7 cellular contexts compared by ENCODE assay signal in genomic region chr2:74527741-74528140, GRCh38. TPM values are rescaled to one million over a fixed set of nuclear protein-coding genes. Genes with fewer than 3 reads are reported as not detected.
DNase-seq lines count a peak whose midpoint lies in the region; ATAC-seq, FAIRE-seq and TF ChIP-seq lines count a peak whose summit lies in the region.
"Had no signal": no experiment of that assay in that cellular context is flagged by ENCODE, and none has a peak within 500 bp of the region (broad histone marks: within the 10 kb centered on the region; RNA-seq: fewer than 3 reads in every experiment).

No MANE protein-coding gene starts in this region.

- peaks cover 11% of the 10 kb centered on the region for H3K36me3 ChIP-seq in SU-DHL-6 (ENCODE audit: low read length)

- no peak for TF ChIP-seq POLR2A in A549 (IDR thresholded peaks at IDR 0.05; ENCODE audit: low read length)

- CTCF ChIA-PET in A549 (lab: Yijun Ruan, JAX) = interaction anchor here (0.5 to 2.4 kb wide), 3 partner anchors 44 to 704 kb away, joined by 3 to 10 read pairs (median 3); partner anchors contain the start of genes CCDC142 and TTC31

- H3K9me3 ChIP-seq in A549 (no peaks in the 10 kb centered on the region), SU-DHL-6 (ENCODE audit: insufficient read depth, low read length) (no peaks in the 10 kb centered on the region)

- no peak for TF ChIP-seq EP300 in A549 (IDR thresholded peaks at IDR 0.05)

- POLR2A ChIA-PET in A549 (lab: Yijun Ruan, JAX) = no interaction called here

- no peaks in the 10 kb centered on the region for H3K27me3 ChIP-seq in SU-DHL-6 (ENCODE audit: low read length)

- H3K79me2 ChIP-seq in SU-DHL-6 (ENCODE audit: insufficient read depth, low read length) = peaks cover 23% of the 10 kb centered on the region

- no peaks in the 10 kb centered on the region for H4K20me1 ChIP-seq in SU-DHL-6 (ENCODE audit: low read depth, low read length)

- H2AFZ ChIP-seq in SU-DHL-6 (ENCODE audit: low read depth, low read length, severe bottlenecking) = no peak overlapping the region

- H3K4me1 ChIP-seq in A549 = peaks cover 17% of the 10 kb centered on the region

- FAIRE-seq in A549 (lab: Jason Lieb, UNC) = no peak

- TF ChIP-seq RAD21 in A549 (conservative IDR thresholded peaks at IDR 0.05 in 1 of 2, IDR thresholded peaks at IDR 0.05 in 1 of 2) = no peak

- H3F3A ChIP-seq in SU-DHL-6 (ENCODE audit: insufficient read depth) = peaks cover 10% of the 10 kb centered on the region; the same call in 1 of the 2 replicates

- H3K4me2 ChIP-seq in A549 (peak overlapping the region; percentile 97), SU-DHL-6 (ENCODE audit: low read depth, low read length, poor library complexity, severe bottlenecking) (peak overlapping the region; percentile 83)

- no peaks in the 10 kb centered on the region for H3K9me2 ChIP-seq in SU-DHL-6 (replicated peaks; ENCODE audit: insufficient read depth, low read length)

- ATAC-seq in A549 (no peak), HG03442 (IDR thresholded peaks at IDR 0.05; ENCODE audit: unreplicated experiment) (no peak)

- 95% methylated on average over 9 of the region's 9 CpGs for WGBS in A549 (ENCODE audit: missing lambda C conversion rate)

- TF ChIP-seq CTCF in A549 (IDR thresholded peaks at IDR 0.05) = no peak
- no peak for TF ChIP-seq CTCF in SU-DHL-6 (IDR thresholded peaks at IDR 0.05; ENCODE audit: insufficient read depth, low read length, poor library complexity, severe bottlenecking)

- DNase-seq in A549 (ENCODE audit: low read depth in 1 of 2, low spot score in 1 of 2) (no peak), NCI-H82 (lab: John Stamatoyannopoulos, UW) (no peak)
- DNase-seq: hypothalamus, NCI-H187, SW 1271 had no signal

- peak overlapping the region; percentile 89; the same call in 1 of the 2 replicates for H3K9ac ChIP-seq in SU-DHL-6 (ENCODE audit: low read length)

- H3K27ac ChIP-seq in A549 = no peak overlapping the region
- H3K27ac ChIP-seq in SU-DHL-6 (ENCODE audit: low read depth, low read length) = no peak overlapping the region

- H3K4me3 ChIP-seq in A549 = no peak overlapping the region
- no peak overlapping the region for H3K4me3 ChIP-seq in SU-DHL-6 (ENCODE audit: insufficient read depth, low read length, poor library complexity, severe bottlenecking)

TF ChIP-seq in A549, 52 proteins besides CTCF, POLR2A, EP300 and RAD21:
- no peak for TF ChIP-seq HES2 (IDR thresholded peaks at IDR 0.05)
- no peak for TF ChIP-seq GATA3 (IDR thresholded peaks at IDR 0.05; ENCODE audit: borderline replicate concordance)
- TF ChIP-seq MAZ (IDR thresholded peaks at IDR 0.05; ENCODE audit: borderline replicate concordance, low read depth, low read length) = no peak
- no peak for TF ChIP-seq BCL3 (IDR thresholded peaks at IDR 0.05)
- TF ChIP-seq RFX5 (IDR thresholded peaks at IDR 0.05) = no peak
- no peak for TF ChIP-seq JUNB (IDR thresholded peaks at IDR 0.05)
- no peak for TF ChIP-seq HMGXB4 (CRISPR knock-in tag; IDR thresholded peaks at IDR 0.05; ENCODE audit: borderline replicate concordance)
- no peak for TF ChIP-seq FOSB (CRISPR knock-in tag; IDR thresholded peaks at IDR 0.05)
- TF ChIP-seq ZFP36 (IDR thresholded peaks at IDR 0.05; ENCODE audit: borderline replicate concordance, partially characterized antibody) = no peak
- TF ChIP-seq TP53 (CRISPR knock-in tag; IDR thresholded peaks at IDR 0.05) = no peak

RNA-seq across cellular contexts. Expression of gene DQX1, which starts 1.7 kb away (rescaled TPM):
- polyA plus RNA-seq in A549 (2011; rRNA removed) (0.39 and 0.42 TPM in 2 replicates), A549 (2017; fragmentation: RNase III; extraction: RNeasy Plus Mini Kit Qiagen cat#74134 plus additional on column Dnase treatment) (0.09 to 0.21 TPM (median 0.15 TPM) in 3 replicates)
- 0.25 and 0.27 TPM in 2 replicates for polyA plus RNA-seq in A549 (2012; cell fraction: cytosol; rRNA removed)
- 1.8 and 2.2 TPM in 2 replicates for polyA plus RNA-seq in A549 (2012; cell fraction: nucleus; rRNA removed)
- 0.21 and 0.63 TPM in 2 replicates for polyA minus RNA-seq in A549 (2011; rRNA and poly(A)+ RNA removed)

RNA-seq across cellular contexts. Expression of gene AUP1, which starts 1.8 kb away (rescaled TPM):
- polyA plus RNA-seq in A549 (2011; rRNA removed) = 129 and 181 TPM in 2 replicates
- 262 and 310 TPM in 2 replicates for polyA plus RNA-seq in A549 (2012; cell fraction: cytosol; rRNA removed)
- 733 and 769 TPM in 2 replicates for polyA plus RNA-seq in A549 (2012; cell fraction: nucleus; rRNA removed)
- polyA plus RNA-seq in A549 (2017; fragmentation: RNase III; extraction: RNeasy Plus Mini Kit Qiagen cat#74134 plus additional on column Dnase treatment) = 160 to 164 TPM (median 163 TPM) in 3 replicates
- 182 and 216 TPM in 2 replicates for polyA minus RNA-seq in A549 (2011; rRNA and poly(A)+ RNA removed)

RNA-seq across cellular contexts. Expression of gene HTRA2, which starts 2.0 kb away (rescaled TPM):
- polyA plus RNA-seq in A549 (2011; rRNA removed) = 28.7 and 33.7 TPM in 2 replicates
- 58.3 and 59.8 TPM in 2 replicates for polyA plus RNA-seq in A549 (2012; cell fraction: cytosol; rRNA removed)
- 77.1 and 87.8 TPM in 2 replicates for polyA plus RNA-seq in A549 (2012; cell fraction: nucleus; rRNA removed)
- polyA plus RNA-seq in A549 (2017; fragmentation: RNase III; extraction: RNeasy Plus Mini Kit Qiagen cat#74134 plus additional on column Dnase treatment) = 33.6 to 36.5 TPM (median 34.0 TPM) in 3 replicates
- 36.0 and 41.3 TPM in 2 replicates for polyA minus RNA-seq in A549 (2011; rRNA and poly(A)+ RNA removed)

RNA-seq across cellular contexts. Expression of gene TLX2, which starts 13.5 kb away (rescaled TPM):
- polyA plus RNA-seq in A549 (2011; rRNA removed) = 0.05 TPM in 1 of 2 replicates, not detected in the other
- 0.17 and 0.38 TPM in 2 replicates for polyA plus RNA-seq in A549 (2012; cell fraction: cytosol; rRNA removed)
- polyA plus RNA-seq in A549 (2012; cell fraction: nucleus; rRNA removed) = 0.33 and 0.54 TPM in 2 replicates
- polyA plus RNA-seq in A549 (2017; fragmentation: RNase III; extraction: RNeasy Plus Mini Kit Qiagen cat#74134 plus additional on column Dnase treatment) = 0.37 to 0.58 TPM (median 0.39 TPM) in 3 replicates
- polyA minus RNA-seq in A549 (2011; rRNA and poly(A)+ RNA removed) = 0.15 TPM in 1 of 2 replicates, not detected in the other

RNA-seq across cellular contexts. Expression of gene PCGF1, which starts 20.2 kb away (rescaled TPM):
- polyA plus RNA-seq in A549 (2011; rRNA removed) (53.6 and 55.3 TPM in 2 replicates), A549 (2017; fragmentation: RNase III; extraction: RNeasy Plus Mini Kit Qiagen cat#74134 plus additional on column Dnase treatment) (32.2 to 38.1 TPM (median 32.8 TPM) in 3 replicates)
- polyA plus RNA-seq in A549 (2012; cell fraction: cytosol; rRNA removed) = 42.9 and 51.6 TPM in 2 replicates
- 32.8 and 45.5 TPM in 2 replicates for polyA plus RNA-seq in A549 (2012; cell fraction: nucleus; rRNA removed)
- 74.3 and 112 TPM in 2 replicates for polyA minus RNA-seq in A549 (2011; rRNA and poly(A)+ RNA removed)
